8 cellular contexts compared by ENCODE assay signal in genomic region chr2:85353876-85354285, GRCh38. TPM values are rescaled to one million over a fixed set of nuclear protein-coding genes. Genes with fewer than 3 reads are reported as not detected.
DNase-seq lines count a peak whose midpoint lies in the region; ATAC-seq and TF ChIP-seq lines count a peak whose summit lies in the region.

No MANE protein-coding gene starts in this region.

- H3K4me2 ChIP-seq in DND-41 (ENCODE audit: insufficient read depth, low read length) = peak overlapping the region; percentile 83

- 0 out of 2 replicates have a peak, but pooled peaks cover 2% of the 10 kb centered on the region for H4K20me1 ChIP-seq in DND-41 (ENCODE audit: insufficient read depth, low read length)

- no peaks in the 10 kb centered on the region for H3K9me3 Mint-ChIP-seq in stimulated activated effector memory CD8-positive, alpha-beta T cell treated with anti-CD3 and anti-CD28 coated beads, Interleukin-12 subunit alpha, Interleukin-12 subunit beta, amount 100 ng/mL, for 72 hours

- H3K27ac Mint-ChIP-seq in stimulated activated effector memory CD8-positive, alpha-beta T cell treated with anti-CD3 and anti-CD28 coated beads, Interleukin-12 subunit alpha, Interleukin-12 subunit beta, amount 100 ng/mL, for 72 hours = peak overlapping the region; percentile 100

- H3K4me1 ChIP-seq in DND-41 (ENCODE audit: insufficient read depth, low read length) (peaks cover 53% of the 10 kb centered on the region), HAP-1 (no peaks in the 10 kb centered on the region; the same call in 1 of the 2 replicates)

- in situ Hi-C loops in HAP-1 (cut with MboI; ENCODE audit: low sequenced_read_pairs) = no loop called here

- H3K36me3 ChIP-seq in DND-41 (ENCODE audit: insufficient read depth, low read length) = peaks cover 60% of the 10 kb centered on the region
- H3K36me3 ChIP-seq in HAP-1 (replicated peaks) = peaks cover 19% of the 10 kb centered on the region

- H3K79me2 ChIP-seq in DND-41 (ENCODE audit: insufficient read depth, low read length) = peaks cover 42% of the 10 kb centered on the region

- peaks cover 48% of the 10 kb centered on the region for H3K4me1 Mint-ChIP-seq in stimulated activated effector memory CD8-positive, alpha-beta T cell treated with anti-CD3 and anti-CD28 coated beads, Interleukin-12 subunit alpha, Interleukin-12 subunit beta, amount 100 ng/mL, for 72 hours

- peak overlapping the region; percentile 85 for H2AFZ ChIP-seq in DND-41 (ENCODE audit: low read depth, low read length)

- peak overlapping the region; percentile 77 for H3K27ac ChIP-seq in DND-41 (ENCODE audit: low read length)

- DNase-seq in DND-41 = no peak
- DNase-seq in HAP-1 (ENCODE audit: low spot score in 2 of 2) = peak; percentile 35 to 64
- peak; percentile 29 to 31 for DNase-seq in cardiac fibroblast (ENCODE audit: low read depth in 2 of 2)
- peak; percentile 79 to 85 for DNase-seq in left colon
- DNase-seq in stimulated activated effector memory CD8-positive, alpha-beta T cell treated with anti-CD3 and anti-CD28 coated beads, Interleukin-12 subunit alpha, Interleukin-12 subunit beta, amount 100 ng/mL, for 72 hours (ENCODE audit: low spot score in 2 of 2) = no peak

- intact Hi-C loops in left colon (cut with DNase I, micrococcal nuclease) = no loop called here

- peak overlapping the region; percentile 99 for H3K4me3 Mint-ChIP-seq in stimulated activated effector memory CD8-positive, alpha-beta T cell treated with anti-CD3 and anti-CD28 coated beads, Interleukin-12 subunit alpha, Interleukin-12 subunit beta, amount 100 ng/mL, for 72 hours

- H3K9me3 ChIP-seq in DND-41 (ENCODE audit: insufficient read depth, low read length, severe bottlenecking) (no peaks in the 10 kb centered on the region), HAP-1 (no peaks in the 10 kb centered on the region)

- TF ChIP-seq CTCF in DND-41 (IDR thresholded peaks at IDR 0.05; ENCODE audit: borderline replicate concordance, extremely low read depth, low read length, poor library complexity, severe bottlenecking) = no peak
- TF ChIP-seq CTCF in cardiac fibroblast (IDR thresholded peaks at IDR 0.05; ENCODE audit: low read depth, low read length) = no peak

- ATAC-seq in DND-41 (ENCODE audit: insufficient read depth, low read depth) (peak; percentile 6), left colon (peak; percentile 84), GM19035 (IDR thresholded peaks at IDR 0.05; ENCODE audit: unreplicated experiment) (no peak), HG03469 (IDR thresholded peaks at IDR 0.05; ENCODE audit: unreplicated experiment) (no peak)
- ATAC-seq in stimulated activated effector memory CD8-positive, alpha-beta T cell treated with anti-CD3 and anti-CD28 coated beads, Interleukin-12 subunit alpha, Interleukin-12 subunit beta, amount 100 ng/mL, for 72 hours = peak; percentile 4

- H3K27me3 ChIP-seq in DND-41 (ENCODE audit: insufficient read depth, low read length, poor library complexity) (no peaks in the 10 kb centered on the region), HAP-1 (ENCODE audit: low read depth) (no peaks in the 10 kb centered on the region)

- H3K36me3 Mint-ChIP-seq in stimulated activated effector memory CD8-positive, alpha-beta T cell treated with anti-CD3 and anti-CD28 coated beads, Interleukin-12 subunit alpha, Interleukin-12 subunit beta, amount 100 ng/mL, for 72 hours = peaks cover 68% of the 10 kb centered on the region

- peak overlapping the region; percentile 76 for H3K9ac ChIP-seq in DND-41 (ENCODE audit: low read depth, low read length)

- H3K4me3 ChIP-seq in DND-41 (ENCODE audit: low read depth in 1 of 2, low read length in 2 of 2) (peak overlapping the region; percentile 64 to 84), HAP-1 (peak overlapping the region; percentile 74), cardiac fibroblast (replicated peaks in 1 of 2; ENCODE audit: low read depth in 2 of 2, low read length in 2 of 2) (peak overlapping the region; percentile 72 to 73)

TF ChIP-seq in PFSK-1, 5 proteins besides CTCF, POLR2A, EP300 and RAD21:
- no peak for TF ChIP-seq REST (IDR thresholded peaks at IDR 0.05; ENCODE audit: insufficient read depth in 1 of 2, low read depth in 2 of 2, low read length in 2 of 2)
- 0 out of 2 replicates have a peak, but pooled peaks have one; percentile 16 for TF ChIP-seq SIN3A (IDR thresholded peaks at IDR 0.05; ENCODE audit: borderline replicate concordance, insufficient read depth, low read length)
TF ChIP-seq in PFSK-1: peak in this region for 1.

RNA-seq across cellular contexts. Expression of gene RETSAT, which starts 0.4 kb away (rescaled TPM):
- 29.9 TPM for polyA plus RNA-seq in PFSK-1 (2012; ENCODE audit: insufficient read length, low read depth)
- total RNA-seq in left colon = 100 to 1,000 TPM; 245 to 291 TPM

RNA-seq across cellular contexts. Expression of gene ELMOD3, which starts 0.7 kb away (rescaled TPM):
- polyA plus RNA-seq in PFSK-1 (2012; ENCODE audit: insufficient read length, low read depth) = 16.6 TPM
- 10 to 100 TPM; 18.3 to 19.6 TPM for total RNA-seq in left colon

RNA-seq across cellular contexts. Expression of gene TGOLN2, which starts 26.1 kb away (rescaled TPM):
- 35.8 TPM for polyA plus RNA-seq in PFSK-1 (2012; ENCODE audit: insufficient read length, low read depth)
- total RNA-seq in left colon = 100 to 1,000 TPM; 186 to 193 TPM

RNA-seq across cellular contexts. Expression of gene CAPG, which starts 56.3 kb away (rescaled TPM):
- 4.3 TPM for polyA plus RNA-seq in PFSK-1 (2012; ENCODE audit: insufficient read length, low read depth)
- 10 to 100 TPM; 97.7 to 98.2 TPM for total RNA-seq in left colon

Comparison
In these comparisons a context has a peak if more than half of its experiments do, and no peak if none do; other contexts are left out.
1. ATAC-seq: peak in DND-41 (single experiment), left colon (single experiment) and stimulated activated effector memory CD8-positive, alpha-beta T cell treated with anti-CD3 and anti-CD28 coated beads, Interleukin-12 subunit alpha, Interleukin-12 subunit beta, amount 100 ng/mL, for 72 hours (single experiment); none in GM19035 (single experiment) and HG03469 (single experiment).
2. DNase-seq: peak in HAP-1 (2 of 2), cardiac fibroblast (2 of 2) and left colon (2 of 2); none in DND-41 (single experiment) and stimulated activated effector memory CD8-positive, alpha-beta T cell treated with anti-CD3 and anti-CD28 coated beads, Interleukin-12 subunit alpha, Interleukin-12 subunit beta, amount 100 ng/mL, for 72 hours (0 of 2).
3. Peak in every context shown above with its lines, with median percentiles within 50 percentile points of each other: H3K4me3 ChIP-seq.